Comparison of ENCODE assay signal across 8 cellular contexts in the genomic region with DNA sequence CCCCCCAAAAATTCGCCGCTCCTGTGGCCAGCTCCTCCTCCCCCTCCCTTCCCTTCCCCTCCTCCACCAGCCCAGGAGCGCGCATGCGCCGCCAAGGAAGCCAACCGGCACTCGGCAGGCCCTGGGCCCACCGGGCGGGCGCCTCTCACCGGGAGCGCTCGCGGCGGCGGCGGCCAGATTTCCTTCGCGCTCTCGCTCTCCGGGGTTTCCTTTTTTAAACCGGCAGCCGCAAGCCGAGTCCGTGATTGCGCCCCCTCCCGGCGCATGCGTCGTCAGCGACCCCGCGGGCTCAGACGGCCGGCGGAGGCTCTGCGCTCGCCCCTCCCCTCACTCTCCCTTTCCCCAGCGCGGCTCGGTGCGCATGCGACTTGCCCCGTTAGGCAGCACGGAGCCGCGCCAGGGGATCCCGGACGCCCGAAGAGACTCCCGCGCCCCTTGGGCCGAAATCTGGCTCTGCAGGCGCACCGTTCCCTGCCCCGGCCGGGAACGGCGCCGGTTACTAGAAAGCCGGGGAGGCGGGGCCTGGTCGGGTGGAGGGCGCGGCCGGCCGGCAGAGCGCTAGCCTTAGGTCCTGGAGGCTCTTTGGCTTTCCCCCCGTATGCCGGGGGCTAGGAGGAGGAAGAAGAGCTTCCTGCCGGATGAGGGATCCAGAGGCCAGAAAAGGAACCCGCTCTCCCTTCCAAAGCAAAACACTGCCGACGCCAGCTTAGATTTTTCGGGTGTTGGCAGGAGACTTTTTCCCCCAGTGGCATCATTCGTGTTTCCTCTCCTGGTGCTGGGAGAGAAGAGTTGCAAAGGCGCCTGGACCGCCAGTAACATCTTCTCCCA. TPM values are rescaled to one million over a fixed set of nuclear protein-coding genes. Genes with fewer than 3 reads are reported as not detected.
A peak's percentile ranks its signal among the peaks of the same experiment; 100 is the strongest.
DNase-seq lines count a peak whose midpoint lies in the region; ATAC-seq, FAIRE-seq and TF ChIP-seq lines count a peak whose summit lies in the region.

A gene with protein sequence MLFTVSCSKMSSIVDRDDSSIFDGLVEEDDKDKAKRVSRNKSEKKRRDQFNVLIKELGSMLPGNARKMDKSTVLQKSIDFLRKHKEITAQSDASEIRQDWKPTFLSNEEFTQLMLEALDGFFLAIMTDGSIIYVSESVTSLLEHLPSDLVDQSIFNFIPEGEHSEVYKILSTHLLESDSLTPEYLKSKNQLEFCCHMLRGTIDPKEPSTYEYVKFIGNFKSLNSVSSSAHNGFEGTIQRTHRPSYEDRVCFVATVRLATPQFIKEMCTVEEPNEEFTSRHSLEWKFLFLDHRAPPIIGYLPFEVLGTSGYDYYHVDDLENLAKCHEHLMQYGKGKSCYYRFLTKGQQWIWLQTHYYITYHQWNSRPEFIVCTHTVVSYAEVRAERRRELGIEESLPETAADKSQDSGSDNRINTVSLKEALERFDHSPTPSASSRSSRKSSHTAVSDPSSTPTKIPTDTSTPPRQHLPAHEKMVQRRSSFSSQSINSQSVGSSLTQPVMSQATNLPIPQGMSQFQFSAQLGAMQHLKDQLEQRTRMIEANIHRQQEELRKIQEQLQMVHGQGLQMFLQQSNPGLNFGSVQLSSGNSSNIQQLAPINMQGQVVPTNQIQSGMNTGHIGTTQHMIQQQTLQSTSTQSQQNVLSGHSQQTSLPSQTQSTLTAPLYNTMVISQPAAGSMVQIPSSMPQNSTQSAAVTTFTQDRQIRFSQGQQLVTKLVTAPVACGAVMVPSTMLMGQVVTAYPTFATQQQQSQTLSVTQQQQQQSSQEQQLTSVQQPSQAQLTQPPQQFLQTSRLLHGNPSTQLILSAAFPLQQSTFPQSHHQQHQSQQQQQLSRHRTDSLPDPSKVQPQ (minus strand): TSS at position 277 of the 828 bp plus-strand sequence. CDS start 64,124 bp downstream, outside the sequence.

- H3K27me3 ChIP-seq in pancreas (no peaks in the 10 kb centered on the region), thyroid gland (no peaks in the 10 kb centered on the region)

- no peaks in the 10 kb centered on the region for H3K9me3 ChIP-seq in pancreas
- H3K9me3 ChIP-seq in thyroid gland, result no peaks in the 10 kb centered on the region

- H3K4me3 ChIP-seq in NB4 (ENCODE audit: low read depth, low read length), result peak within 1 kb of the TSS; percentile 90
- H3K4me3 ChIP-seq in pancreas, result peak within 1 kb of the TSS; percentile 71 to 94 (median 84)
- H3K4me3 ChIP-seq in thyroid gland (replicated peaks in 1 of 3), result peak within 1 kb of the TSS; percentile 73 to 94 (median 82)

- no peaks in the 10 kb centered on the region for H3K27me3 Mint-ChIP-seq in activated naive CD8-positive, alpha-beta T cell treated with anti-CD3 and anti-CD28 coated beads for 36 hours

- peaks cover 2% of the 10 kb centered on the region for H3K36me3 Mint-ChIP-seq in activated naive CD8-positive, alpha-beta T cell treated with anti-CD3 and anti-CD28 coated beads for 36 hours

- peak within 1 kb of the TSS; percentile 92 for H3K27ac Mint-ChIP-seq in activated naive CD8-positive, alpha-beta T cell treated with anti-CD3 and anti-CD28 coated beads for 36 hours

- H3K36me3 ChIP-seq in pancreas (no peaks in the 10 kb centered on the region), thyroid gland (no peaks in the 10 kb centered on the region)

- FAIRE-seq in pancreas (lab: Jason Lieb, UNC), result no peak

- H3K4me3 Mint-ChIP-seq in activated naive CD8-positive, alpha-beta T cell treated with anti-CD3 and anti-CD28 coated beads for 36 hours, result peak within 1 kb of the TSS; percentile 91

- intact Hi-C loops in head of caudate nucleus (cut with DNase I), result loop anchor here (2.0 to 10.0 kb wide), 3 partner anchors 112 to 200 kb away; a partner anchor contains a TSS
- intact Hi-C loops in pancreas (cut with DNase I), result no loop called here
- intact Hi-C loops in thyroid gland (cut with DNase I), result no loop called here

- peak; percentile 76 for ATAC-seq in HG02571 (IDR thresholded peaks at IDR 0.05; ENCODE audit: unreplicated experiment)
- peak; percentile 83 to 91 (median 86) for ATAC-seq in pancreas

- H3K27ac ChIP-seq in pancreas (peak within 1 kb of the TSS; percentile 95 to 98 (median 97)), thyroid gland (peak within 1 kb of the TSS; percentile 96 to 100 (median 99))

- no peaks in the 10 kb centered on the region for H3K9me3 Mint-ChIP-seq in activated naive CD8-positive, alpha-beta T cell treated with anti-CD3 and anti-CD28 coated beads for 36 hours

- 0% methylated on average over 58 to 79 of the region's 79 CpGs for WGBS in pancreas, 2 donors
- WGBS in thyroid gland, 2 donors, result 0 to 1% methylated on average over 6 to 36 of the region's 79 CpGs

- TF ChIP-seq POLR2A in GM10847 (IDR thresholded peaks at IDR 0.05; ENCODE audit: extremely low read depth, insufficient read length) (peak; percentile 52), NB4 (IDR thresholded peaks at IDR 0.05; ENCODE audit: extremely low read depth, insufficient read length) (peak; percentile 52), thyroid gland (IDR thresholded peaks at IDR 0.05) (peak in 1 of 2 donors; percentile 72)

- peak; percentile 90 for DNase-seq in NB4 (ENCODE audit: low read depth)
- DNase-seq in SKM-1 (lab: John Stamatoyannopoulos, UW; ENCODE audit: unreplicated experiment), result peak; percentile 78
- peak; percentile 84 for DNase-seq in activated naive CD8-positive, alpha-beta T cell treated with anti-CD3 and anti-CD28 coated beads for 36 hours
- peak; percentile 65 to 95 (median 88) for DNase-seq in head of caudate nucleus
- DNase-seq in pancreas, result peak; percentile 82 to 95 (median 88)
- DNase-seq in thyroid gland, result peak; percentile 90 to 91

- peaks cover 40% of the 10 kb centered on the region for H3K4me1 Mint-ChIP-seq in activated naive CD8-positive, alpha-beta T cell treated with anti-CD3 and anti-CD28 coated beads for 36 hours

- peak; percentile 29 for TF ChIP-seq CTCF in NB4 (IDR thresholded peaks at IDR 0.05; ENCODE audit: low read depth, low read length)
- TF ChIP-seq CTCF in pancreas (IDR thresholded peaks at IDR 0.05), result peak; percentile 32 to 47 (median 40)
- peak in 5 of 6 experiments; percentile 25 to 62 (median 53) for TF ChIP-seq CTCF in thyroid gland (IDR thresholded peaks at IDR 0.05)

- H3K4me1 ChIP-seq in pancreas (peaks cover 0 to 8% (median 0%) of the 10 kb centered on the region in 3 donors), thyroid gland (peaks cover 4% of the 10 kb centered on the region in 2 donors)

RNA-seq across cellular contexts. Expression of the gene that starts here (rescaled TPM):
- 10 to 100 TPM; 11.3 to 11.4 TPM for total RNA-seq in activated naive CD8-positive, alpha-beta T cell treated with anti-CD3 and anti-CD28 coated beads for 36 hours
- total RNA-seq in pancreas (10 to 100 TPM in 5 of 6 donors, 1 to 10 TPM in 1; 9.9 to 14.1 (median 12.3) TPM), thyroid gland (10 to 100 TPM; 26.1 to 60.3 (median 31.6) TPM)
- 1 to 10 TPM; 2.9 to 4.5 TPM for polyA plus RNA-seq in pancreas

Comparison
In these comparisons a context has a peak if more than half of its experiments do, and no peak if none do; other contexts are left out.
1. Peak in every context shown above with its lines: DNase-seq, ATAC-seq, H3K4me3 ChIP-seq and H3K27ac ChIP-seq.